ENCODE assay signal across 8 cellular contexts in the genomic region with DNA sequence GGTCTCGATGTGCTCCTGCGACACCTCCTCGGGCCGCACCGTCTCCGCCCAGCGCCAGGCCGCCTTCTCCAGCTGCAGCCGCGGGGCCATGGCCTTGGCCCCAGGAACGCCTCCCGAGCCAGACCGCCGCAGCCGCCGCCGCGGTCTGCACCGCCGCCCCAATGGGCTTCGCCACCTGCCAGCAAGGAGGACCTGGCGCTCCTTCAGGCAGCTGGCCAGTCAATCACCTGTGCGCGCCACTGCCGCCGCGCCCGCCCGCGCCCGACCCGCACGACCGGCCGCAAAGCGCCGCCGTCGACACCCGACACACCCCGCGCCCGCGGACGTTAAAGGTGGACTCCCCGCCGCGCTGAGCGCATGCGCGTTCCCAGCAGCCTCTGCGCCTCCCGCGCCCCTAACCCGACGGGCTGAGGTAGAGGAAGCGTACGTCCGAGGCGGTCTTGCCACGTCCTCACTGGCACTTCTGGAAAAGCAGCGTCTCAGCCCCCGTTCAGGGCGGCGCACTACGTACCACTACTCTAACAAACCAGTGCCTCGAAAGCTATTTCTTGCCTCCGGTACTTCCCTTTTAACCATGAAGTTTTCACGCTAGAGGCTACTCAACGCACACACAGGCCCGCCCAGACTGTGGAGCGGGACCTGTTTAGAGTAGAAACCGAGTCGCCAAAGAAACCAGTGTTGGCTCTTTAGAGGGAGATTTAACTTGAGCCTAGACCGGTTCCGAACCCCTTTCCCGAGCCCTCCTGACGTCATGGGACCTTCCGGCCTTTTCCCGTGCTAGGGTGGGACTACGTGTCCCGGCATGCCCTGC. TPM values are rescaled to one million over a fixed set of nuclear protein-coding genes. Genes with fewer than 3 reads are reported as not detected.
DNase-seq lines count a peak whose midpoint lies in the region; ATAC-seq and TF ChIP-seq lines count a peak whose summit lies in the region.

A gene with protein sequence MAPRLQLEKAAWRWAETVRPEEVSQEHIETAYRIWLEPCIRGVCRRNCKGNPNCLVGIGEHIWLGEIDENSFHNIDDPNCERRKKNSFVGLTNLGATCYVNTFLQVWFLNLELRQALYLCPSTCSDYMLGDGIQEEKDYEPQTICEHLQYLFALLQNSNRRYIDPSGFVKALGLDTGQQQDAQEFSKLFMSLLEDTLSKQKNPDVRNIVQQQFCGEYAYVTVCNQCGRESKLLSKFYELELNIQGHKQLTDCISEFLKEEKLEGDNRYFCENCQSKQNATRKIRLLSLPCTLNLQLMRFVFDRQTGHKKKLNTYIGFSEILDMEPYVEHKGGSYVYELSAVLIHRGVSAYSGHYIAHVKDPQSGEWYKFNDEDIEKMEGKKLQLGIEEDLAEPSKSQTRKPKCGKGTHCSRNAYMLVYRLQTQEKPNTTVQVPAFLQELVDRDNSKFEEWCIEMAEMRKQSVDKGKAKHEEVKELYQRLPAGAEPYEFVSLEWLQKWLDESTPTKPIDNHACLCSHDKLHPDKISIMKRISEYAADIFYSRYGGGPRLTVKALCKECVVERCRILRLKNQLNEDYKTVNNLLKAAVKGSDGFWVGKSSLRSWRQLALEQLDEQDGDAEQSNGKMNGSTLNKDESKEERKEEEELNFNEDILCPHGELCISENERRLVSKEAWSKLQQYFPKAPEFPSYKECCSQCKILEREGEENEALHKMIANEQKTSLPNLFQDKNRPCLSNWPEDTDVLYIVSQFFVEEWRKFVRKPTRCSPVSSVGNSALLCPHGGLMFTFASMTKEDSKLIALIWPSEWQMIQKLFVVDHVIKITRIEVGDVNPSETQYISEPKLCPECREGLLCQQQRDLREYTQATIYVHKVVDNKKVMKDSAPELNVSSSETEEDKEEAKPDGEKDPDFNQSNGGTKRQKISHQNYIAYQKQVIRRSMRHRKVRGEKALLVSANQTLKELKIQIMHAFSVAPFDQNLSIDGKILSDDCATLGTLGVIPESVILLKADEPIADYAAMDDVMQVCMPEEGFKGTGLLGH (minus strand): TSS at position 282 of the 811 bp plus-strand sequence. CDS start 192 bp downstream, at position 90.

- 0 to 1% (median 0%) methylated on average over 50 to 82 of the region's 82 CpGs for WGBS in ovary, 3 donors
- WGBS in thymus = under 1% methylated on average over 82 of the region's 82 CpGs

- H3K9me3 ChIP-seq in ovary (no peaks in the 10 kb centered on the region), thymus (ENCODE audit: control insufficient read depth) (no peaks in the 10 kb centered on the region)

- H3K4me3 ChIP-seq in GM12865 (ENCODE audit: low read depth, low read length) = peak within 1 kb of the TSS; percentile 100
- H3K4me3 ChIP-seq in ovary = peak within 1 kb of the TSS; percentile 93
- peak within 1 kb of the TSS; percentile 82 for H3K4me3 ChIP-seq in thymus (ENCODE audit: low read length)

- ATAC-seq in HG02798 (IDR thresholded peaks at IDR 0.05; ENCODE audit: poor library complexity, unreplicated experiment) = peak; percentile 79
- ATAC-seq in Right ventricle myocardium inferior = peak; percentile 98

- TF ChIP-seq POLR2A in ovary (IDR thresholded peaks at IDR 0.05) = peak; percentile 99

- TF ChIP-seq EP300 in ovary (IDR thresholded peaks at IDR 0.05) = peak; percentile 81

- H3K27ac ChIP-seq in ovary (peak within 1 kb of the TSS; percentile 98 to 100), thymus (ENCODE audit: low read depth) (peak within 1 kb of the TSS; percentile 100)

- intact Hi-C loops in Right ventricle myocardium inferior (cut with DNase I) = loop anchor here (1.0 kb wide), 1 partner anchor 242 kb away; no protein-coding TSS in a partner anchor
- intact Hi-C loops in ovary (cut with DNase I) = no loop called here

- peaks cover 2% of the 10 kb centered on the region for H3K4me1 ChIP-seq in ovary (ENCODE audit: insufficient read depth)
- H3K4me1 ChIP-seq in thymus (ENCODE audit: control insufficient read depth, insufficient read depth, low read length) = peaks cover 4% of the 10 kb centered on the region

- H3K36me3 ChIP-seq in ovary = no peaks in the 10 kb centered on the region
- H3K36me3 ChIP-seq in thymus (ENCODE audit: control insufficient read depth, insufficient read depth) = no peaks in the 10 kb centered on the region

- DNase-seq in GM12865 (ENCODE audit: low read depth) = peak; percentile 98
- peak; percentile 79 for DNase-seq in NCI-H1417 treated with DMSO at 0.1 percent for 48 hours (lab: John Stamatoyannopoulos, UW)
- DNase-seq in SW 1271 (lab: John Stamatoyannopoulos, UW) = peak; percentile 71 to 85
- DNase-seq in activated naive CD8-positive, alpha-beta T cell treated with anti-CD3 and anti-CD28 coated beads, Interleukin-2, amount 50 U/mL, for 16 hours (ENCODE audit: low read depth, low spot score) = peak; percentile 90
- DNase-seq in Right ventricle myocardium inferior (ENCODE audit: missing footprints) = peak; percentile 98
- DNase-seq in ovary = peak; percentile 96 to 98 (median 97)

- H3K27me3 ChIP-seq in ovary (no peaks in the 10 kb centered on the region), thymus (ENCODE audit: control insufficient read depth, insufficient read depth) (no peaks in the 10 kb centered on the region)

- TF ChIP-seq CTCF in GM12865 (IDR thresholded peaks at IDR 0.05; ENCODE audit: insufficient read depth, low read depth, low read length, missing control alignments) (no peak), ovary (IDR thresholded peaks at IDR 0.05) (peak in 1 of 3 donors; percentile 15)

RNA-seq across cellular contexts. Expression of the gene that starts here (rescaled TPM):
- total RNA-seq in Right ventricle myocardium inferior (42.7 TPM), ovary (10 to 100 TPM; 40.4 to 87.1 (median 62.4) TPM)
- polyA plus RNA-seq in ovary (10 to 100 TPM; 25.2 to 49.3 TPM), thymus (34.3 TPM)

Comparison
In these comparisons a context has a peak if more than half of its experiments do, and no peak if none do; other contexts are left out.
1. Peak in every context shown above with its lines: DNase-seq, ATAC-seq, H3K4me3 ChIP-seq and H3K27ac ChIP-seq.